11 cellular contexts compared by ENCODE assay signal in the genomic region with DNA sequence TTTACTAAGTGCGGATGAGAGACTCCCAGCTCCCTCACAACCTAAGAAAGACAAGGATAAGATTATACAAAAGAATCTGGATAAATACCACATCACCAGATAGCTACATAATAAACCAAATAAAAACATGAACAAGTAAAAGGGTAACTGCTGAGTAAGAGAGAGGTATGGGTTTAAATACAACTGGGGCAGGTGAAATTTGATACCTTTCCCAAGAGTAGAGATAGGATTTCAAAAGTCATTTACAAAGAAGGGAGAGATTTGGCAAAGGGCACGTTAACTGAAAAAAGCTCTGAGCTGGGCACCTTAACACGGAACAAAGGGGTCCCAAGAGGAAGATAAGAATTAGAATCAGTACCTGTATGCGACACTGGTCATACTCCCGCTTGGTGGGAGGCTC. TPM values are rescaled to one million over a fixed set of nuclear protein-coding genes. Genes with fewer than 3 reads are reported as not detected.
DNase-seq lines count a peak whose midpoint lies in the region; ATAC-seq, FAIRE-seq and TF ChIP-seq lines count a peak whose summit lies in the region.
"Had no signal": no experiment of that assay in that cellular context is flagged by ENCODE, and none has a peak within 500 bp of the region (broad histone marks: within the 10 kb centered on the region; RNA-seq: fewer than 3 reads in every experiment).

No MANE protein-coding gene starts in this region.

- intact Hi-C loops in activated CD4-positive, alpha-beta T cell treated with anti-CD3 and anti-CD28 coated beads for 36 hours (cut with DNase I, micrococcal nuclease) = no loop called here
- intact Hi-C loops in vagina (cut with DNase I) = no loop called here

- POLR2A ChIA-PET in activated CD4-positive, alpha-beta T cell treated with anti-CD3 and anti-CD28 coated beads for 36 hours (lab: Charles Lee) = interaction anchor here (0.9 to 3.2 kb wide), 4 partner anchors 24 to 179 kb away, joined by 3 to 12 read pairs (median 4); partner anchors contain the start of genes INTS5, TUT1 and ZBTB3

- FAIRE-seq in astrocyte (lab: Jason Lieb, UNC) = no peak

- CTCF ChIA-PET in activated CD4-positive, alpha-beta T cell treated with anti-CD3 and anti-CD28 coated beads for 36 hours (lab: Charles Lee) = no interaction called here

- H3K14ac ChIP-seq in trophoblast cell (ENCODE audit: low read length) = no peak overlapping the region

- peaks cover 25% of the 10 kb centered on the region for H3K36me3 Mint-ChIP-seq in activated CD4-positive, alpha-beta T cell treated with anti-CD3 and anti-CD28 coated beads for 36 hours (ENCODE audit: low read depth)
- peaks cover 5% of the 10 kb centered on the region for H3K36me3 Mint-ChIP-seq in astrocyte (ENCODE audit: low read depth, unreplicated experiment)
- peaks cover 21% of the 10 kb centered on the region for H3K36me3 Mint-ChIP-seq in osteocyte (ENCODE audit: unreplicated experiment)

- peak overlapping the region; percentile 40 for H3K4me3 Mint-ChIP-seq in activated CD4-positive, alpha-beta T cell treated with anti-CD3 and anti-CD28 coated beads for 36 hours
- H3K4me3 Mint-ChIP-seq in astrocyte (ENCODE audit: unreplicated experiment) = peak overlapping the region; percentile 88
- H3K4me3 Mint-ChIP-seq in osteocyte (ENCODE audit: unreplicated experiment) = peak overlapping the region; percentile 50

- no peak overlapping the region for H4K8ac ChIP-seq in trophoblast cell (ENCODE audit: low read depth, low read length)

- H3K4me2 ChIP-seq in astrocyte (ENCODE audit: low read length) = no peak overlapping the region
- H3K4me2 ChIP-seq in trophoblast cell (ENCODE audit: low read length) = no peak overlapping the region

- H3K79me2 ChIP-seq in astrocyte (ENCODE audit: insufficient read depth, low read length) = peaks cover 51% of the 10 kb centered on the region
- H3K79me2 ChIP-seq in trophoblast cell (ENCODE audit: control insufficient read depth, insufficient read depth, low read length, poor library complexity) = peaks cover 6% of the 10 kb centered on the region

- TF ChIP-seq CTCF in astrocyte (IDR thresholded peaks at IDR 0.05; ENCODE audit: insufficient read depth, low read depth, low read length) = no peak
- TF ChIP-seq CTCF in osteocyte (IDR thresholded peaks at IDR 0.05) = no peak
- no peak for TF ChIP-seq CTCF in vagina (IDR thresholded peaks at IDR 0.05)

- H3K27ac Mint-ChIP-seq in activated CD4-positive, alpha-beta T cell treated with anti-CD3 and anti-CD28 coated beads for 36 hours = peak overlapping the region; percentile 47
- H3K27ac Mint-ChIP-seq in astrocyte (ENCODE audit: unreplicated experiment) = peak overlapping the region; percentile 22
- no peak overlapping the region for H3K27ac Mint-ChIP-seq in osteocyte (ENCODE audit: unreplicated experiment)

- WGBS in HUES64 = 91% methylated on average over 4 of the region's 5 CpGs
- WGBS in trophoblast cell (ENCODE audit: extremely low coverage, insufficient coverage, insufficient read length) = no CpG with 5 or more reads among the region's 5 CpGs

- peaks cover 7% of the 10 kb centered on the region; the same call in 1 of the 2 replicates for H3K4me1 ChIP-seq in HUES64 (ENCODE audit: insufficient read depth, low read length)
- peaks cover 18% of the 10 kb centered on the region for H3K4me1 ChIP-seq in astrocyte (ENCODE audit: insufficient read depth, low read length)
- peaks cover 6 to 9% of the 10 kb centered on the region in 2 experiments for H3K4me1 ChIP-seq in trophoblast cell (ENCODE audit: control insufficient read depth in 1 of 2, insufficient read depth in 2 of 2, low read length in 2 of 2)
- H3K4me1 ChIP-seq in vagina = peaks cover 56% of the 10 kb centered on the region

- no peak overlapping the region for H3K9ac ChIP-seq in HUES64 (ENCODE audit: low read depth, low read length)
- peak overlapping the region; percentile 97 for H3K9ac ChIP-seq in astrocyte (ENCODE audit: low read length)
- no peak overlapping the region for H3K9ac ChIP-seq in trophoblast cell (ENCODE audit: low read length)

- H4K20me1 ChIP-seq in astrocyte (ENCODE audit: insufficient read depth, low read length) = peaks cover 4% of the 10 kb centered on the region

- no peak overlapping the region for H3K4ac ChIP-seq in trophoblast cell (ENCODE audit: low read depth, low read length)

- no peaks in the 10 kb centered on the region for H3K9me3 ChIP-seq in HUES64 (ENCODE audit: insufficient read depth, low read depth, low read length)
- no peaks in the 10 kb centered on the region for H3K9me3 ChIP-seq in astrocyte (ENCODE audit: insufficient read depth, low read depth, low read length)
- peaks cover 3% of the 10 kb centered on the region for H3K9me3 ChIP-seq in trophoblast cell (ENCODE audit: insufficient read depth, low read depth, low read length)
- no peaks in the 10 kb centered on the region for H3K9me3 ChIP-seq in vagina

- no peak overlapping the region for H4K91ac ChIP-seq in trophoblast cell (ENCODE audit: low read depth, low read length)

- H3K18ac ChIP-seq in trophoblast cell (ENCODE audit: low read length) = no peak overlapping the region

- H2BK120ac ChIP-seq in trophoblast cell (ENCODE audit: insufficient read depth, low read length, poor library complexity) = no peak overlapping the region

- no peaks in the 10 kb centered on the region for H3K27me3 Mint-ChIP-seq in activated CD4-positive, alpha-beta T cell treated with anti-CD3 and anti-CD28 coated beads for 36 hours
- H3K27me3 Mint-ChIP-seq in astrocyte (ENCODE audit: low read depth, unreplicated experiment) (no peaks in the 10 kb centered on the region), osteocyte (ENCODE audit: unreplicated experiment) (no peaks in the 10 kb centered on the region)

- H2AFZ ChIP-seq in astrocyte (ENCODE audit: low read depth, low read length) = no peak overlapping the region
- no peak overlapping the region for H2AFZ ChIP-seq in trophoblast cell (ENCODE audit: insufficient read depth, low read length, poor library complexity)

- no peak overlapping the region for H2BK5ac ChIP-seq in trophoblast cell (ENCODE audit: low read depth, low read length, poor library complexity)

- peaks cover 6% of the 10 kb centered on the region for H3K79me1 ChIP-seq in trophoblast cell (ENCODE audit: low read length)

- no peaks in the 10 kb centered on the region for H3K9me3 Mint-ChIP-seq in activated CD4-positive, alpha-beta T cell treated with anti-CD3 and anti-CD28 coated beads for 36 hours (ENCODE audit: low read depth)
- no peaks in the 10 kb centered on the region for H3K9me3 Mint-ChIP-seq in astrocyte (ENCODE audit: unreplicated experiment)
- no peaks in the 10 kb centered on the region for H3K9me3 Mint-ChIP-seq in osteocyte (ENCODE audit: unreplicated experiment)

- no peak for TF ChIP-seq POLR2A in vagina (IDR thresholded peaks at IDR 0.05)

- H2BK12ac ChIP-seq in trophoblast cell (ENCODE audit: low read length) = no peak overlapping the region

- DNase-seq in activated CD4-positive, alpha-beta T cell treated with anti-CD3 and anti-CD28 coated beads for 36 hours = no peak
- DNase-seq in activated CD4-positive, alpha-beta T cell treated with anti-CD3 and anti-CD28 coated beads for 4 hours = no peak
- no peak for DNase-seq in astrocyte (ENCODE audit: low read depth)
- DNase-seq in osteocyte (ENCODE audit: extremely low spot score, unreplicated experiment) = no peak
- DNase-seq in trophoblast cell = no peak
- DNase-seq in vagina (ENCODE audit: extremely low spot score in 2 of 2) = no peak
- DNase-seq: foreskin keratinocyte, NCI-H524 treated with DMSO at 0.1 percent for 48 hours had no signal

- H4K12ac ChIP-seq in trophoblast cell (ENCODE audit: low read depth, low read length) = no peak overlapping the region

- H3K27me3 ChIP-seq in HUES64 (ENCODE audit: insufficient read depth, low read length) = no peaks in the 10 kb centered on the region
- no peaks in the 10 kb centered on the region for H3K27me3 ChIP-seq in astrocyte (ENCODE audit: insufficient read depth, low read length)
- no peaks in the 10 kb centered on the region for H3K27me3 ChIP-seq in trophoblast cell (ENCODE audit: insufficient read depth, low read length)
- H3K27me3 ChIP-seq in vagina = no peaks in the 10 kb centered on the region
- H3K27me3 ChIP-seq: foreskin keratinocyte had no signal

- no peak overlapping the region for H3K27ac ChIP-seq in HUES64 (ENCODE audit: low read depth, low read length)
- H3K27ac ChIP-seq in astrocyte (ENCODE audit: low read depth, low read length) = no peak overlapping the region
- no peak overlapping the region for H3K27ac ChIP-seq in trophoblast cell (ENCODE audit: low read depth, low read length)
- H3K27ac ChIP-seq in vagina = no peak overlapping the region
- H3K27ac ChIP-seq: foreskin keratinocyte had no signal

- no peak for ATAC-seq in activated CD4-positive, alpha-beta T cell treated with anti-CD3 and anti-CD28 coated beads for 36 hours
- no peak for ATAC-seq in HG02870 (IDR thresholded peaks at IDR 0.05; ENCODE audit: unreplicated experiment)
- ATAC-seq: foreskin keratinocyte, SK-N-SH treated with all-trans-retinoic acid at 6 μM for 48 hours had no signal

- H3K36me3 ChIP-seq in HUES64 (ENCODE audit: insufficient read depth, low read length) = peaks cover 44% of the 10 kb centered on the region
- peaks cover 11% of the 10 kb centered on the region for H3K36me3 ChIP-seq in astrocyte (ENCODE audit: insufficient read depth, low read length)
- peaks cover 19 to 21% of the 10 kb centered on the region in 2 experiments for H3K36me3 ChIP-seq in trophoblast cell (ENCODE audit: control insufficient read depth in 1 of 2, insufficient read depth in 2 of 2, low read length in 2 of 2)
- peaks cover 0 to 32% of the 10 kb centered on the region in 2 donors for H3K36me3 ChIP-seq in vagina

- no peak overlapping the region for H2AK5ac ChIP-seq in trophoblast cell (ENCODE audit: low read length)

- peaks cover 41% of the 10 kb centered on the region for H3K4me1 Mint-ChIP-seq in activated CD4-positive, alpha-beta T cell treated with anti-CD3 and anti-CD28 coated beads for 36 hours
- H3K4me1 Mint-ChIP-seq in astrocyte (ENCODE audit: low read depth, unreplicated experiment) (peaks cover 15% of the 10 kb centered on the region), osteocyte (ENCODE audit: unreplicated experiment) (peaks cover 48% of the 10 kb centered on the region)

- no peak overlapping the region for H3K23ac ChIP-seq in trophoblast cell (ENCODE audit: low read length)

- H3K4me3 ChIP-seq in HUES64 (ENCODE audit: low read length) (peak overlapping the region; percentile 96), astrocyte (ENCODE audit: insufficient read depth, low read depth, low read length) (no peak overlapping the region), trophoblast cell (ENCODE audit: low read depth, low read length) (no peak overlapping the region), vagina (no peak overlapping the region)

RNA-seq across cellular contexts. Expression of gene UBXN1, which starts 1.7 kb away (rescaled TPM):
- total RNA-seq in activated CD4-positive, alpha-beta T cell treated with anti-CD3 and anti-CD28 coated beads for 36 hours = 100 to 1,000 TPM in 1 of 2 experiments, 10 to 100 TPM in 1; 95.6 to 119 TPM
- polyA plus RNA-seq in HUES64 (2013, experiment 1 of 2) = 73.0 TPM
- polyA plus RNA-seq in HUES64 (2013, experiment 2 of 2) = 79.9 TPM
- total RNA-seq in astrocyte (80.0 and 89.8 TPM in 2 replicates), osteocyte (132 and 161 TPM in 2 replicates), vagina (216 TPM)
- polyA plus RNA-seq in trophoblast cell (2013) = 122 and 123 TPM in 2 replicates

RNA-seq across cellular contexts. Expression of gene LBHD1, which starts 5.1 kb away (rescaled TPM):
- 10 to 100 TPM; 11.9 to 15.5 TPM for total RNA-seq in activated CD4-positive, alpha-beta T cell treated with anti-CD3 and anti-CD28 coated beads for 36 hours
- polyA plus RNA-seq in HUES64 (2013, experiment 1 of 2) = 1.8 TPM
- polyA plus RNA-seq in HUES64 (2013, experiment 2 of 2) = 1.3 TPM
- total RNA-seq in astrocyte = 6.4 and 8.0 TPM in 2 replicates
- 7.3 and 9.1 TPM in 2 replicates for total RNA-seq in osteocyte
- polyA plus RNA-seq in trophoblast cell (2013) = 4.3 and 4.5 TPM in 2 replicates
- 6.9 TPM for total RNA-seq in vagina

RNA-seq across cellular contexts. Expression of gene UQCC3, which starts 5.7 kb away (rescaled TPM):
- total RNA-seq in activated CD4-positive, alpha-beta T cell treated with anti-CD3 and anti-CD28 coated beads for 36 hours = 1 to 10 TPM; 4.1 to 6.4 TPM
- polyA plus RNA-seq in HUES64 (2013, experiment 1 of 2) = 12.8 TPM
- 14.5 TPM for polyA plus RNA-seq in HUES64 (2013, experiment 2 of 2)
- total RNA-seq in astrocyte (7.2 and 8.7 TPM in 2 replicates), osteocyte (6.3 and 6.8 TPM in 2 replicates), vagina (6.9 TPM)
- 6.3 and 6.9 TPM in 2 replicates for polyA plus RNA-seq in trophoblast cell (2013)

RNA-seq across cellular contexts. Expression of gene CSKMT, which starts 12.0 kb away (rescaled TPM):
- 10 to 100 TPM; 12.6 to 31.3 TPM for total RNA-seq in activated CD4-positive, alpha-beta T cell treated with anti-CD3 and anti-CD28 coated beads for 36 hours
- 248 TPM for polyA plus RNA-seq in HUES64 (2013, experiment 1 of 2)
- 241 TPM for polyA plus RNA-seq in HUES64 (2013, experiment 2 of 2)
- total RNA-seq in astrocyte (15.6 and 23.3 TPM in 2 replicates), osteocyte (19.4 and 27.3 TPM in 2 replicates), vagina (28.7 TPM)
- polyA plus RNA-seq in trophoblast cell (2013) = 15.7 and 17.7 TPM in 2 replicates

RNA-seq across cellular contexts. Expression of gene C11orf98, which starts 12.2 kb away (rescaled TPM):
- total RNA-seq in activated CD4-positive, alpha-beta T cell treated with anti-CD3 and anti-CD28 coated beads for 36 hours = 100 to 1,000 TPM; 108 to 135 TPM
- 177 TPM for polyA plus RNA-seq in HUES64 (2013, experiment 1 of 2)
- 175 TPM for polyA plus RNA-seq in HUES64 (2013, experiment 2 of 2)
- total RNA-seq in astrocyte (60.0 and 69.8 TPM in 2 replicates), osteocyte (53.6 and 56.3 TPM in 2 replicates), vagina (44.2 TPM)
- polyA plus RNA-seq in trophoblast cell (2013) = 147 and 149 TPM in 2 replicates
